Comparison of ENCODE assay signal across 1 cellular context in genomic region chr15:99148851-99149276, GRCh38.
TF ChIP-seq lines count a peak whose summit lies in the region.

No MANE protein-coding gene starts in this region.

TF ChIP-seq in endothelial cell of umbilical vein, 7 proteins besides CTCF, POLR2A, EP300 and RAD21 (continued from another document):
- TF ChIP-seq, protein P1, sequence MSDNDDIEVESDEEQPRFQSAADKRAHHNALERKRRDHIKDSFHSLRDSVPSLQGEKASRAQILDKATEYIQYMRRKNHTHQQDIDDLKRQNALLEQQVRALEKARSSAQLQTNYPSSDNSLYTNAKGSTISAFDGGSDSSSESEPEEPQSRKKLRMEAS (IDR thresholded peaks at IDR 0.05; ENCODE audit: insufficient read depth, insufficient read length): no peak
- TF ChIP-seq JUN (IDR thresholded peaks at IDR 0.05; ENCODE audit: borderline replicate concordance, insufficient read depth, insufficient read length, low read depth): no peak
